In the genomic region with DNA sequence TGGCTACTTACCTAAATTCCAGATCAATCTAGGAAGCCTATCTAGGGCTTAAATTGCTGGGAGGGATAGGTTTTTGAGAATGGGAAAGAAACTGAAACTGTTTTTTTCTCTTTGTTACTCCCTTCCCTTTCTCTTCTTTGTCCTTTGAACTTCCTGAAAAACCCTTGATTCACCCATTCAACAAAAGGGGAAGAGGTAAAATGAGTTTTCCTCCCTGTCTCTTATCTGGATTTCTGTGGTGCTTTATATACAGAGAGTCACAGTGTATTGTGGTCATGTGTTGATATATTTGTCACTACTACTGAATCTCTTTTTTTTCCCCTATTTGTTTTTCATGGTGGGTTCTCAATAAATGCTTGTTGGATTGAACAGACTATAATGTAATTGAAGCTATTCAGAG, we compare ENCODE assay signal across 31 cellular contexts. TPM values are rescaled to one million over a fixed set of nuclear protein-coding genes. Genes with fewer than 3 reads are reported as not detected.
A peak's percentile ranks its signal among the peaks of the same experiment; 100 is the strongest.
DNase-seq lines count a peak whose midpoint lies in the region; ATAC-seq, FAIRE-seq and TF ChIP-seq lines count a peak whose summit lies in the region.
"Had no signal": no experiment of that assay in that cellular context is flagged by ENCODE, and none has a peak within 500 bp of the region (broad histone marks: within the 10 kb centered on the region; RNA-seq: fewer than 3 reads in every experiment).

No MANE protein-coding gene starts in this region.

- TF ChIP-seq CTCF in HepG2 (CRISPR knock-in tag; IDR thresholded peaks at IDR 0.05) = no peak

- TF ChIP-seq RAD21 in HepG2 (CRISPR knock-in tag; IDR thresholded peaks at IDR 0.05) = no peak

- POLR2A ChIA-PET in HepG2 (lab: Yijun Ruan, JAX) = no interaction called here
- POLR2A ChIA-PET in T-cell (lab: Charles Lee) = no interaction called here

- no peaks in the 10 kb centered on the region for H3K9me3 Mint-ChIP-seq in T-cell
- H3K9me3 Mint-ChIP-seq: activated CD4-positive, alpha-beta memory T cell treated with anti-CD3 and anti-CD28 coated beads for 36 hours; activated naive CD4-positive, alpha-beta T cell treated with anti-CD3 and anti-CD28 coated beads, Interleukin-2, amount 50 U/mL, for 24 hours; CD4-positive, alpha-beta memory T cell had no signal

- no peaks in the 10 kb centered on the region for H3K79me2 ChIP-seq in HepG2 (ENCODE audit: insufficient read depth, low read length)

- H3K4me2 ChIP-seq in HepG2 (ENCODE audit: low read depth, low read length) = no peak overlapping the region
- H3K4me2 ChIP-seq: SK-N-SH had no signal

- TF ChIP-seq EP300 in HepG2 (IDR thresholded peaks at IDR 0.05; ENCODE audit: low read depth in 2 of 2, low read length in 2 of 2) (no peak), HepG2 (CRISPR knock-in tag; IDR thresholded peaks at IDR 0.05; ENCODE audit: borderline replicate concordance) (no peak)

- no peaks in the 10 kb centered on the region for H3K4me1 Mint-ChIP-seq in T-cell
- H3K4me1 Mint-ChIP-seq: activated naive CD4-positive, alpha-beta T cell treated with anti-CD3 and anti-CD28 coated beads, Interleukin-2, amount 50 U/mL, for 24 hours; CD4-positive, alpha-beta memory T cell had no signal

- H3K27ac ChIP-seq in HepG2 (ENCODE audit: extremely low read length, insufficient read depth, low read length) = no peak overlapping the region
- H3K27ac ChIP-seq: 22Rv1, GM23248, lower lobe of right lung, prostate gland, suprapubic skin had no signal

- in situ Hi-C loops in HepG2 (cut with HindIII; ENCODE audit: extremely low pct_ligation_motif_present, low pct_unique_long_range_greater_than_20kb) = no loop called here

- ATAC-seq in HepG2 (no peak), T-cell (replicated peaks in 1 of 4) (no peak)
- ATAC-seq: lower lobe of right lung had no signal

- H3K36me3 Mint-ChIP-seq in T-cell = no peaks in the 10 kb centered on the region
- H3K36me3 Mint-ChIP-seq: activated CD4-positive, alpha-beta memory T cell treated with anti-CD3 and anti-CD28 coated beads for 36 hours; activated naive CD4-positive, alpha-beta T cell treated with anti-CD3 and anti-CD28 coated beads, Interleukin-2, amount 50 U/mL, for 24 hours; CD4-positive, alpha-beta memory T cell had no signal

- no peak overlapping the region for H3K9ac ChIP-seq in HepG2 (ENCODE audit: insufficient read depth, low read depth, low read length)
- H3K9ac ChIP-seq: GM23248, SK-N-SH had no signal

- no peak for FAIRE-seq in HepG2 (lab: Jason Lieb, UNC)
- FAIRE-seq: bronchial epithelial cell, GM12892 had no signal

- no peaks in the 10 kb centered on the region for H3K9me3 ChIP-seq in HepG2 (ENCODE audit: low read length)
- H3K9me3 ChIP-seq: lower lobe of right lung, prostate gland, SK-N-SH, suprapubic skin had no signal

- H3K27ac Mint-ChIP-seq in T-cell = no peak overlapping the region
- H3K27ac Mint-ChIP-seq: activated CD4-positive, alpha-beta memory T cell treated with anti-CD3 and anti-CD28 coated beads for 36 hours; activated naive CD4-positive, alpha-beta T cell treated with anti-CD3 and anti-CD28 coated beads, Interleukin-2, amount 50 U/mL, for 24 hours; CD4-positive, alpha-beta memory T cell had no signal

- intact Hi-C loops in HepG2 (cut with micrococcal nuclease; ENCODE audit: unreplicated experiment) = no loop called here

- no peak for TF ChIP-seq POLR2A in HepG2 (IDR thresholded peaks at IDR 0.05; ENCODE audit: insufficient read depth in 1 of 2, low read depth in 2 of 2, low read length in 2 of 2)

- no peak overlapping the region for H3K4me3 Mint-ChIP-seq in T-cell
- H3K4me3 Mint-ChIP-seq: activated CD4-positive, alpha-beta memory T cell treated with anti-CD3 and anti-CD28 coated beads for 36 hours; activated naive CD4-positive, alpha-beta T cell treated with anti-CD3 and anti-CD28 coated beads, Interleukin-2, amount 50 U/mL, for 24 hours; CD4-positive, alpha-beta memory T cell had no signal

- no peak overlapping the region for H3K4me3 ChIP-seq in HepG2 (replicated peaks in 1 of 3; ENCODE audit: insufficient read depth in 1 of 3, low read depth in 2 of 3, low read length in 3 of 3)
- H3K4me3 ChIP-seq: GM23248, lower lobe of right lung, prostate gland, suprapubic skin had no signal

- H4K20me1 ChIP-seq in HepG2 (ENCODE audit: insufficient read depth, low read length) = no peaks in the 10 kb centered on the region

- H3K27me3 ChIP-seq in HepG2 (ENCODE audit: control insufficient read depth in 1 of 2, insufficient read depth in 2 of 2, low read length in 2 of 2) = no peaks in the 10 kb centered on the region
- H3K27me3 ChIP-seq: suprapubic skin had no signal

- H3K36me3 ChIP-seq in HepG2 (replicated peaks in 1 of 2; ENCODE audit: control insufficient read depth in 1 of 2, insufficient read depth in 2 of 2, low read length in 2 of 2) = no peaks in the 10 kb centered on the region
- H3K36me3 ChIP-seq: lower lobe of right lung, prostate gland, suprapubic skin had no signal

- H2AFZ ChIP-seq in HepG2 (ENCODE audit: low read length) = peak overlapping the region; percentile 59
- H2AFZ ChIP-seq: GM23248 had no signal

- peak; percentile 43 for DNase-seq in NOMO-1 treated with DMSO at 0.1 percent for 48 hours (lab: John Stamatoyannopoulos, UW; ENCODE audit: unreplicated experiment)
- no peak for DNase-seq in NOMO-1 treated with dmso at 0.1 percent for 144 hours (lab: John Stamatoyannopoulos, UW; ENCODE audit: unreplicated experiment)
- DNase-seq in SKM-1 treated with dmso at 0.1 percent for 144 hours (lab: John Stamatoyannopoulos, UW; ENCODE audit: unreplicated experiment) = peak; percentile 70
- no peak for DNase-seq in HepG2 (ENCODE audit: low spot score)
- DNase-seq in activated T-cell treated with anti-CD3 and anti-CD28 coated beads, Interleukin-2, amount 50 U/mL, for 48 hours = no peak
- no peak for DNase-seq in T-cell
- no peak for DNase-seq in NCI-H82 (lab: John Stamatoyannopoulos, UW)
- DNase-seq in SW480 (ENCODE audit: low spot score) = no peak
- DNase-seq: activated CD4-positive, alpha-beta memory T cell treated with anti-CD3 and anti-CD28 coated beads for 36 hours; activated CD4-positive, CD25-positive, alpha-beta regulatory T cell; activated CD8-positive, alpha-beta memory T cell treated with anti-CD3 and anti-CD28 coated beads, Interleukin-2, amount 50 U/mL, for 4 hours; anterior cingulate cortex; CD4-positive, alpha-beta memory T cell; effector CD8-positive, alpha-beta T cell; erythroblast; GM23248; kidney glomerular epithelial cell; lower lobe of right lung; NCI-H1092 treated with DMSO at 0.1 percent for 48 hours; NCI-H187 treated with DMSO at 0.1 percent for 48 hours; NCI-H524 treated with DMSO at 0.1 percent for 48 hours; RPMI8226; SK-N-SH; stimulated activated naive CD4-positive, alpha-beta T cell; T-helper 9 cell had no signal

- CTCF ChIA-PET in HepG2 (lab: Yijun Ruan, JAX; ENCODE audit: low intra/inter-chr PET ratio, low total read pairs) = no interaction called here
- CTCF ChIA-PET in T-cell (lab: Charles Lee) = interaction anchor here in 1 of 2 donors (1.0 kb wide), 1 partner anchor 29 kb away, joined by 3 read pairs; no protein-coding TSS in a partner anchor

- 0 out of 2 replicates have a peak, but pooled peaks cover 12% of the 10 kb centered on the region for H3K4me1 ChIP-seq in HepG2 (ENCODE audit: insufficient read depth, low read length)
- H3K4me1 ChIP-seq: lower lobe of right lung, prostate gland, suprapubic skin had no signal

- H3K27me3 Mint-ChIP-seq in T-cell = peaks cover 12 to 18% of the 10 kb centered on the region in 2 donors

- BruUV-seq in HepG2 (replicated peaks; lab: Mats Ljungman, UMichigan) = no TSS peak

RNA-seq across cellular contexts. Expression of a gene that starts 19.8 kb away (rescaled TPM):
- 87.2 and 123 TPM in 2 replicates for total RNA-seq in HepG2 (2016; rRNA removed; fragmentation: Illumina TruSeq; extraction: Trizol)
- total RNA-seq in HepG2 (2016; cell fraction: cytosol; rRNA removed; fragmentation: Illumina TruSeq; extraction: Trizol; ENCODE audit: low read depth) = 17.6 and 18.9 TPM in 2 replicates
- 87.4 and 114 TPM in 2 replicates for total RNA-seq in HepG2 (2016; cell fraction: insoluble cytoplasmic fraction; rRNA removed; fragmentation: Illumina TruSeq; extraction: Trizol)
- total RNA-seq in HepG2 (2016; cell fraction: membrane; rRNA removed; fragmentation: Illumina TruSeq; extraction: Trizol) = 27.1 and 31.8 TPM in 2 replicates
- total RNA-seq in HepG2 (2016; cell fraction: nucleus; rRNA removed; fragmentation: Illumina TruSeq; extraction: Trizol) = 81.3 and 84.2 TPM in 2 replicates
- 31.2 and 46.2 TPM in 2 replicates for polyA plus RNA-seq in HepG2 (2011; rRNA removed)
- polyA plus RNA-seq in HepG2 (2011; cell fraction: cytosol; rRNA removed) = 25.5 and 29.0 TPM in 2 replicates
- 31.8 and 35.5 TPM in 2 replicates for polyA plus RNA-seq in HepG2 (2011; cell fraction: nucleus; rRNA removed)
- polyA plus RNA-seq in HepG2 (2012) = 23.8 and 29.2 TPM in 2 replicates
- 3.5 and 3.6 TPM in 2 replicates for polyA plus RNA-seq in HepG2 (2016; cell fraction: cytosol; fragmentation: Illumina TruSeq; extraction: Trizol; ENCODE audit: low read depth)
- polyA plus RNA-seq in HepG2 (2016; cell fraction: insoluble cytoplasmic fraction; fragmentation: Illumina TruSeq; extraction: Trizol; ENCODE audit: low read depth) = 76.0 and 81.2 TPM in 2 replicates
- 9.6 and 11.5 TPM in 2 replicates for polyA plus RNA-seq in HepG2 (2016; cell fraction: membrane; fragmentation: Illumina TruSeq; extraction: Trizol; ENCODE audit: low read depth)
- polyA plus RNA-seq in HepG2 (2016; cell fraction: nucleus; fragmentation: Illumina TruSeq; extraction: Trizol; ENCODE audit: insufficient read depth, low read depth) = 94.6 and 95.0 TPM in 2 replicates
- polyA minus RNA-seq in HepG2 (2011; rRNA and poly(A)+ RNA removed; ENCODE audit: low replicate concordance) = 55.5 and 185 TPM in 2 replicates
- polyA minus RNA-seq in HepG2 (2011; cell fraction: cytosol; rRNA and poly(A)+ RNA removed) = 36.1 and 39.6 TPM in 2 replicates
- polyA minus RNA-seq in HepG2 (2011; cell fraction: nucleus; rRNA and poly(A)+ RNA removed) = 59.9 and 64.2 TPM in 2 replicates
- 10 to 100 TPM; 52.4 to 63.0 (median 57.8) TPM for total RNA-seq in T-cell

RNA-seq across cellular contexts. Expression of a gene that starts 28.0 kb away (rescaled TPM):
- total RNA-seq in HepG2 (2016; rRNA removed; fragmentation: Illumina TruSeq; extraction: Trizol) (7.4 and 11.5 TPM in 2 replicates), T-cell (10 to 100 TPM; 29.4 to 36.8 (median 33.7) TPM)
- total RNA-seq in HepG2 (2016; cell fraction: cytosol; rRNA removed; fragmentation: Illumina TruSeq; extraction: Trizol; ENCODE audit: low read depth) = 2.7 and 3.3 TPM in 2 replicates
- 6.5 and 9.3 TPM in 2 replicates for total RNA-seq in HepG2 (2016; cell fraction: insoluble cytoplasmic fraction; rRNA removed; fragmentation: Illumina TruSeq; extraction: Trizol)
- 6.5 and 6.8 TPM in 2 replicates for total RNA-seq in HepG2 (2016; cell fraction: membrane; rRNA removed; fragmentation: Illumina TruSeq; extraction: Trizol)
- total RNA-seq in HepG2 (2016; cell fraction: nucleus; rRNA removed; fragmentation: Illumina TruSeq; extraction: Trizol) = 15.9 and 18.5 TPM in 2 replicates
- 7.6 and 8.4 TPM in 2 replicates for polyA plus RNA-seq in HepG2 (2011; rRNA removed)
- polyA plus RNA-seq in HepG2 (2011; cell fraction: cytosol; rRNA removed) = 4.1 and 5.8 TPM in 2 replicates
- 6.9 and 7.2 TPM in 2 replicates for polyA plus RNA-seq in HepG2 (2011; cell fraction: nucleus; rRNA removed)
- polyA plus RNA-seq in HepG2 (2012) = 6.3 and 7.7 TPM in 2 replicates
- polyA plus RNA-seq in HepG2 (2016; cell fraction: cytosol; fragmentation: Illumina TruSeq; extraction: Trizol; ENCODE audit: low read depth) = 1.2 and 1.4 TPM in 2 replicates
- polyA plus RNA-seq in HepG2 (2016; cell fraction: insoluble cytoplasmic fraction; fragmentation: Illumina TruSeq; extraction: Trizol; ENCODE audit: low read depth) = 9.6 and 10.8 TPM in 2 replicates
- 2.7 and 3.8 TPM in 2 replicates for polyA plus RNA-seq in HepG2 (2016; cell fraction: membrane; fragmentation: Illumina TruSeq; extraction: Trizol; ENCODE audit: low read depth)
- polyA plus RNA-seq in HepG2 (2016; cell fraction: nucleus; fragmentation: Illumina TruSeq; extraction: Trizol; ENCODE audit: insufficient read depth, low read depth) = 9.5 and 10.3 TPM in 2 replicates
- 16.7 and 23.5 TPM in 2 replicates for polyA minus RNA-seq in HepG2 (2011; rRNA and poly(A)+ RNA removed; ENCODE audit: low replicate concordance)
- 7.1 and 8.0 TPM in 2 replicates for polyA minus RNA-seq in HepG2 (2011; cell fraction: cytosol; rRNA and poly(A)+ RNA removed)
- polyA minus RNA-seq in HepG2 (2011; cell fraction: nucleus; rRNA and poly(A)+ RNA removed) = 43.4 and 52.3 TPM in 2 replicates

Comparison
In these comparisons a context has a peak if more than half of its experiments do, and no peak if none do; other contexts are left out.
1. DNase-seq: peak in NOMO-1 treated with DMSO at 0.1 percent for 48 hours (single experiment) and SKM-1 treated with dmso at 0.1 percent for 144 hours (single experiment); none in NOMO-1 treated with dmso at 0.1 percent for 144 hours (single experiment), HepG2 (single experiment), activated T-cell treated with anti-CD3 and anti-CD28 coated beads, Interleukin-2, amount 50 U/mL, for 48 hours (0 of 2), T-cell (0 of 34), NCI-H82 (single experiment) and SW480 (single experiment).